14 cellular contexts compared by ENCODE assay signal in genomic region chr9:100096378-100096916, GRCh38. TPM values are rescaled to one million over a fixed set of nuclear protein-coding genes. Genes with fewer than 3 reads are reported as not detected.
A peak's percentile ranks its signal among the peaks of the same experiment; 100 is the strongest.
DNase-seq lines count a peak whose midpoint lies in the region; ATAC-seq and TF ChIP-seq lines count a peak whose summit lies in the region.
"Had no signal": no experiment of that assay in that cellular context is flagged by ENCODE, and none has a peak within 500 bp of the region (broad histone marks: within the 10 kb centered on the region; RNA-seq: fewer than 3 reads in every experiment).

No MANE protein-coding gene starts in this region.

- intact Hi-C loops in lower lobe of right lung (cut with DNase I), result no loop called here
- intact Hi-C loops in left lung (cut with DNase I), result no loop called here

- no peak for ATAC-seq in lower lobe of right lung
- no peak for ATAC-seq in left lung

- H3K36me3 ChIP-seq in Karpas-422 (ENCODE audit: insufficient read depth, low read length) (peaks cover 4% of the 10 kb centered on the region; the same call in 1 of the 2 replicates), neural cell (ENCODE audit: insufficient read depth, low read length) (no peaks in the 10 kb centered on the region), lower lobe of right lung (peaks cover 2% of the 10 kb centered on the region), left lung (no peaks in the 10 kb centered on the region)

- H3K9me2 ChIP-seq in Karpas-422 (replicated peaks; ENCODE audit: insufficient read depth, low read length) (no peaks in the 10 kb centered on the region), neural cell (ENCODE audit: insufficient read depth, low read length) (no peaks in the 10 kb centered on the region)

- peaks cover 22% of the 10 kb centered on the region for H3K36me3 Mint-ChIP-seq in activated T-cell treated with anti-CD3 and anti-CD28 coated beads, Interleukin-2, amount 50 U/mL, for 24 hours (ENCODE audit: low read depth)
- peaks cover 7% of the 10 kb centered on the region for H3K36me3 Mint-ChIP-seq in activated naive CD8-positive, alpha-beta T cell treated with anti-CD3 and anti-CD28 coated beads for 36 hours

- TF ChIP-seq RAD21 in neural cell (conservative IDR thresholded peaks at IDR 0.05), result no peak

- H3K4me3 ChIP-seq in Karpas-422 (ENCODE audit: low read length), result peak overlapping the region; percentile 93; the same call in 1 of the 2 replicates
- peak overlapping the region; percentile 100 for H3K4me3 ChIP-seq in neural cell (ENCODE audit: low read length)
- H3K4me3 ChIP-seq in lower lobe of right lung, result no peak overlapping the region
- H3K4me3 ChIP-seq in left lung, result no peak overlapping the region
- H3K4me3 ChIP-seq: lung had no signal

- no peaks in the 10 kb centered on the region for H3K27me3 Mint-ChIP-seq in activated T-cell treated with anti-CD3 and anti-CD28 coated beads, Interleukin-2, amount 50 U/mL, for 24 hours
- H3K27me3 Mint-ChIP-seq in activated naive CD8-positive, alpha-beta T cell treated with anti-CD3 and anti-CD28 coated beads for 36 hours, result no peaks in the 10 kb centered on the region

- no peak for TF ChIP-seq EP300 in neural cell (conservative IDR thresholded peaks at IDR 0.05; ENCODE audit: poor library complexity, severe bottlenecking)

- H3K4me2 ChIP-seq in Karpas-422 (ENCODE audit: low read depth, low read length, poor library complexity, severe bottlenecking), result peak overlapping the region; percentile 99
- H3K4me2 ChIP-seq in neural cell (ENCODE audit: low read length), result peak overlapping the region; percentile 100

- peak overlapping the region; percentile 5 for H3K4me3 Mint-ChIP-seq in activated T-cell treated with anti-CD3 and anti-CD28 coated beads, Interleukin-2, amount 50 U/mL, for 24 hours
- peak overlapping the region; percentile 7 for H3K4me3 Mint-ChIP-seq in activated naive CD8-positive, alpha-beta T cell treated with anti-CD3 and anti-CD28 coated beads for 36 hours
- H3K4me3 Mint-ChIP-seq: H9 had no signal

- H3K27ac Mint-ChIP-seq in activated T-cell treated with anti-CD3 and anti-CD28 coated beads, Interleukin-2, amount 50 U/mL, for 24 hours, result no peak overlapping the region
- no peak overlapping the region for H3K27ac Mint-ChIP-seq in activated naive CD8-positive, alpha-beta T cell treated with anti-CD3 and anti-CD28 coated beads for 36 hours
- H3K27ac Mint-ChIP-seq: H9 had no signal

- H3K9me3 Mint-ChIP-seq in activated T-cell treated with anti-CD3 and anti-CD28 coated beads, Interleukin-2, amount 50 U/mL, for 24 hours, result no peaks in the 10 kb centered on the region
- H3K9me3 Mint-ChIP-seq in activated naive CD8-positive, alpha-beta T cell treated with anti-CD3 and anti-CD28 coated beads for 36 hours, result no peaks in the 10 kb centered on the region
- H3K9me3 Mint-ChIP-seq: H9 had no signal

- H4K20me1 ChIP-seq in Karpas-422 (ENCODE audit: insufficient read depth, low read depth, low read length) (peaks cover 51% of the 10 kb centered on the region), neural cell (ENCODE audit: insufficient read depth) (no peaks in the 10 kb centered on the region)

- H3K9ac ChIP-seq in Karpas-422 (ENCODE audit: low read length) (no peak overlapping the region; the same call in 1 of the 2 replicates), neural cell (ENCODE audit: low read length) (no peak overlapping the region)

- no peak overlapping the region for H3K27ac ChIP-seq in Karpas-422 (ENCODE audit: low read length)
- no peak overlapping the region for H3K27ac ChIP-seq in neural cell (ENCODE audit: low read length)
- H3K27ac ChIP-seq in lower lobe of right lung, result no peak overlapping the region
- no peak overlapping the region for H3K27ac ChIP-seq in left lung
- H3K27ac ChIP-seq: HL-60 had no signal

- H3K4me1 Mint-ChIP-seq in activated T-cell treated with anti-CD3 and anti-CD28 coated beads, Interleukin-2, amount 50 U/mL, for 24 hours (ENCODE audit: low read depth), result peaks cover 60% of the 10 kb centered on the region
- peaks cover 38% of the 10 kb centered on the region for H3K4me1 Mint-ChIP-seq in activated naive CD8-positive, alpha-beta T cell treated with anti-CD3 and anti-CD28 coated beads for 36 hours

- no peaks in the 10 kb centered on the region for H3K9me3 ChIP-seq in Karpas-422 (ENCODE audit: low read length)
- H3K9me3 ChIP-seq in neural cell (ENCODE audit: low read length), result no peaks in the 10 kb centered on the region
- no peaks in the 10 kb centered on the region for H3K9me3 ChIP-seq in lower lobe of right lung
- H3K9me3 ChIP-seq in left lung, result no peaks in the 10 kb centered on the region

- no peak for DNase-seq in activated T-cell treated with anti-CD3 and anti-CD28 coated beads, Interleukin-2, amount 50 U/mL, for 24 hours
- DNase-seq in activated T-cell treated with anti-CD3 and anti-CD28 coated beads, Interleukin-2, amount 50 U/mL, for 48 hours, result no peak
- DNase-seq in Karpas-422, result no peak
- no peak for DNase-seq in activated naive CD8-positive, alpha-beta T cell treated with anti-CD3 and anti-CD28 coated beads for 36 hours
- DNase-seq in lower lobe of right lung, result no peak
- no peak for DNase-seq in left lung
- no peak for DNase-seq in NCI-H187 (lab: John Stamatoyannopoulos, UW)
- DNase-seq: central memory CD4-positive, alpha-beta T cell; H9; NCI-H82; Right ventricle myocardium superior had no signal

- TF ChIP-seq CTCF in neural cell (IDR thresholded peaks at IDR 0.05; ENCODE audit: poor library complexity, severe bottlenecking), result no peak
- no peak for TF ChIP-seq CTCF in lower lobe of right lung (IDR thresholded peaks at IDR 0.05)
- no peak for TF ChIP-seq CTCF in left lung (IDR thresholded peaks at IDR 0.05)

- H3K4me1 ChIP-seq in Karpas-422 (ENCODE audit: low read length) (peaks cover 46% of the 10 kb centered on the region), lower lobe of right lung (peaks cover 45% of the 10 kb centered on the region), left lung (peaks cover 10 to 52% of the 10 kb centered on the region in 2 donors)

- H3K79me2 ChIP-seq in Karpas-422 (ENCODE audit: low read length) (peaks cover 89% of the 10 kb centered on the region), neural cell (replicated peaks; ENCODE audit: insufficient read depth, low read length) (peaks cover 50% of the 10 kb centered on the region)

- H2AFZ ChIP-seq in Karpas-422 (ENCODE audit: low read length) (no peak overlapping the region), neural cell (ENCODE audit: low read depth, low read length) (no peak overlapping the region)

- no peaks in the 10 kb centered on the region for H3F3A ChIP-seq in neural cell (ENCODE audit: insufficient read depth, low read length, poor library complexity, severe bottlenecking)

- H3K27me3 ChIP-seq in Karpas-422 (ENCODE audit: low read length), result no peaks in the 10 kb centered on the region
- H3K27me3 ChIP-seq in neural cell (ENCODE audit: insufficient read depth, low read depth, low read length), result no peaks in the 10 kb centered on the region
- no peaks in the 10 kb centered on the region for H3K27me3 ChIP-seq in lower lobe of right lung (ENCODE audit: low read depth)
- no peaks in the 10 kb centered on the region for H3K27me3 ChIP-seq in left lung

TF ChIP-seq in neural cell, 6 proteins besides CTCF, POLR2A, EP300 and RAD21:
- TF ChIP-seq SMC3 (conservative IDR thresholded peaks at IDR 0.05; ENCODE audit: poor library complexity), result no peak
- no peak for TF ChIP-seq MXI1 (conservative IDR thresholded peaks at IDR 0.05; ENCODE audit: poor library complexity, severe bottlenecking)
- TF ChIP-seq EZH2 (IDR thresholded peaks at IDR 0.05; ENCODE audit: borderline replicate concordance, insufficient read depth, low read length, poor library complexity, severe bottlenecking), result no peak
- TF ChIP-seq, protein P1, sequence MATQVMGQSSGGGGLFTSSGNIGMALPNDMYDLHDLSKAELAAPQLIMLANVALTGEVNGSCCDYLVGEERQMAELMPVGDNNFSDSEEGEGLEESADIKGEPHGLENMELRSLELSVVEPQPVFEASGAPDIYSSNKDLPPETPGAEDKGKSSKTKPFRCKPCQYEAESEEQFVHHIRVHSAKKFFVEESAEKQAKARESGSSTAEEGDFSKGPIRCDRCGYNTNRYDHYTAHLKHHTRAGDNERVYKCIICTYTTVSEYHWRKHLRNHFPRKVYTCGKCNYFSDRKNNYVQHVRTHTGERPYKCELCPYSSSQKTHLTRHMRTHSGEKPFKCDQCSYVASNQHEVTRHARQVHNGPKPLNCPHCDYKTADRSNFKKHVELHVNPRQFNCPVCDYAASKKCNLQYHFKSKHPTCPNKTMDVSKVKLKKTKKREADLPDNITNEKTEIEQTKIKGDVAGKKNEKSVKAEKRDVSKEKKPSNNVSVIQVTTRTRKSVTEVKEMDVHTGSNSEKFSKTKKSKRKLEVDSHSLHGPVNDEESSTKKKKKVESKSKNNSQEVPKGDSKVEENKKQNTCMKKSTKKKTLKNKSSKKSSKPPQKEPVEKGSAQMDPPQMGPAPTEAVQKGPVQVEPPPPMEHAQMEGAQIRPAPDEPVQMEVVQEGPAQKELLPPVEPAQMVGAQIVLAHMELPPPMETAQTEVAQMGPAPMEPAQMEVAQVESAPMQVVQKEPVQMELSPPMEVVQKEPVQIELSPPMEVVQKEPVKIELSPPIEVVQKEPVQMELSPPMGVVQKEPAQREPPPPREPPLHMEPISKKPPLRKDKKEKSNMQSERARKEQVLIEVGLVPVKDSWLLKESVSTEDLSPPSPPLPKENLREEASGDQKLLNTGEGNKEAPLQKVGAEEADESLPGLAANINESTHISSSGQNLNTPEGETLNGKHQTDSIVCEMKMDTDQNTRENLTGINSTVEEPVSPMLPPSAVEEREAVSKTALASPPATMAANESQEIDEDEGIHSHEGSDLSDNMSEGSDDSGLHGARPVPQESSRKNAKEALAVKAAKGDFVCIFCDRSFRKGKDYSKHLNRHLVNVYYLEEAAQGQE (IDR thresholded peaks at IDR 0.05; ENCODE audit: borderline replicate concordance), result no peak
- no peak for TF ChIP-seq TAF1 (IDR thresholded peaks at IDR 0.05; ENCODE audit: low read depth)
- TF ChIP-seq POLR2AphosphoS5 (IDR thresholded peaks at IDR 0.05), result no peak

RNA-seq across cellular contexts. Expression of gene ERP44, which starts 2.4 kb away (rescaled TPM):
- total RNA-seq in Karpas-422 (2014; rRNA removed; shearing (Covaris generic); ENCODE audit: low replicate concordance), result 10.3 and 20.9 TPM in 2 replicates
- 10 to 100 TPM; 11.4 to 11.6 TPM for total RNA-seq in activated naive CD8-positive, alpha-beta T cell treated with anti-CD3 and anti-CD28 coated beads for 36 hours
- 27.6 and 30.6 TPM in 2 replicates for polyA plus RNA-seq in neural cell
- 39.2 and 47.5 TPM in 2 replicates for polyA minus RNA-seq in neural cell
- 27.9 TPM for total RNA-seq in lower lobe of right lung
- total RNA-seq in left lung, result 10 to 100 TPM; 24.7 to 32.2 TPM

RNA-seq across cellular contexts. Expression of gene INVS, which starts 2.6 kb away (rescaled TPM):
- total RNA-seq in Karpas-422 (2014; rRNA removed; shearing (Covaris generic); ENCODE audit: low replicate concordance), result 25.0 and 33.8 TPM in 2 replicates
- 10 to 100 TPM; 16.4 to 16.8 TPM for total RNA-seq in activated naive CD8-positive, alpha-beta T cell treated with anti-CD3 and anti-CD28 coated beads for 36 hours
- polyA plus RNA-seq in neural cell, result 11.3 and 12.3 TPM in 2 replicates
- 29.9 and 34.7 TPM in 2 replicates for polyA minus RNA-seq in neural cell
- 22.3 TPM for total RNA-seq in lower lobe of right lung
- total RNA-seq in left lung, result 10 to 100 TPM; 21.5 to 22.6 TPM

Comparison
In these comparisons a context has a peak if more than half of its experiments do, and no peak if none do; other contexts are left out.
1. H3K4me3 ChIP-seq: peak in Karpas-422 (single experiment) and neural cell (single experiment); none in lower lobe of right lung (single experiment) and left lung (0 of 2).